In the genomic region with DNA sequence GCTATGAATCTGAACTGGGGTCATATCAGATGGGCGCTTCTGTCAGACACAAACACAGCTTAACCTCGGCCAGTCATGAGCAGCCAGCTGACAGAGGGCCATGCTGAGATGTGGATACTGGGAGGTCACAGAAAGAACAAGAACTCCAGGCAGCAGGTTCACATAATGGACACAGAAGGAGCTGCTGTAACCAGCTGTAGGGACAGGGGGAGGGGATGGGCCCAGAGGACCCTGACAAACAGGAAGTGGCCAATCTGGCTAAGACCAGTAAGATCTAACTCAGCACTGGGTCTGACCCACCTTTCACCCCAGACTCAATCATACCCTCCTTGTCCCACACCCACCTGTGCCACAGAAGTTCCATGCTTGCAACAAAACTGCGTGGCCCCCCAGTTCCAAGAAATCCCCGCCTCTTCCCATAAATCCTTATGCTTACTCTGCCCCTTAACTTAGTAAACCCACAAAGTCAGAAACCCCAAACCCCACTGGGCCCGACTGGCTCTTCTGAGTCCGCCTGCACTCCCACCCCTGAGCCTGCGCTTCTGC, we compare ENCODE assay signal across 1 cellular context.
TF ChIP-seq lines count a peak whose summit lies in the region.

No MANE protein-coding gene starts in this region.

TF ChIP-seq in GM23338, 12 proteins besides CTCF, POLR2A, EP300 and RAD21 (continued from another document):
- TF ChIP-seq ZNF331 (CRISPR knock-in tag; IDR thresholded peaks at IDR 0.05; ENCODE audit: low read depth) (no peak), JUNB (IDR thresholded peaks at IDR 0.05; ENCODE audit: unreplicated experiment) (no peak), EZH2 (IDR thresholded peaks at IDR 0.05; ENCODE audit: low read depth, unreplicated experiment) (no peak), EZH2phosphoT487 (IDR thresholded peaks at IDR 0.05; ENCODE audit: unreplicated experiment) (no peak), CREB1 (CRISPR knock-in tag; IDR thresholded peaks at IDR 0.05; ENCODE audit: low read depth) (no peak), NANOG (IDR thresholded peaks at IDR 0.05; ENCODE audit: borderline replicate concordance) (no peak)
- TF ChIP-seq, protein P1, sequence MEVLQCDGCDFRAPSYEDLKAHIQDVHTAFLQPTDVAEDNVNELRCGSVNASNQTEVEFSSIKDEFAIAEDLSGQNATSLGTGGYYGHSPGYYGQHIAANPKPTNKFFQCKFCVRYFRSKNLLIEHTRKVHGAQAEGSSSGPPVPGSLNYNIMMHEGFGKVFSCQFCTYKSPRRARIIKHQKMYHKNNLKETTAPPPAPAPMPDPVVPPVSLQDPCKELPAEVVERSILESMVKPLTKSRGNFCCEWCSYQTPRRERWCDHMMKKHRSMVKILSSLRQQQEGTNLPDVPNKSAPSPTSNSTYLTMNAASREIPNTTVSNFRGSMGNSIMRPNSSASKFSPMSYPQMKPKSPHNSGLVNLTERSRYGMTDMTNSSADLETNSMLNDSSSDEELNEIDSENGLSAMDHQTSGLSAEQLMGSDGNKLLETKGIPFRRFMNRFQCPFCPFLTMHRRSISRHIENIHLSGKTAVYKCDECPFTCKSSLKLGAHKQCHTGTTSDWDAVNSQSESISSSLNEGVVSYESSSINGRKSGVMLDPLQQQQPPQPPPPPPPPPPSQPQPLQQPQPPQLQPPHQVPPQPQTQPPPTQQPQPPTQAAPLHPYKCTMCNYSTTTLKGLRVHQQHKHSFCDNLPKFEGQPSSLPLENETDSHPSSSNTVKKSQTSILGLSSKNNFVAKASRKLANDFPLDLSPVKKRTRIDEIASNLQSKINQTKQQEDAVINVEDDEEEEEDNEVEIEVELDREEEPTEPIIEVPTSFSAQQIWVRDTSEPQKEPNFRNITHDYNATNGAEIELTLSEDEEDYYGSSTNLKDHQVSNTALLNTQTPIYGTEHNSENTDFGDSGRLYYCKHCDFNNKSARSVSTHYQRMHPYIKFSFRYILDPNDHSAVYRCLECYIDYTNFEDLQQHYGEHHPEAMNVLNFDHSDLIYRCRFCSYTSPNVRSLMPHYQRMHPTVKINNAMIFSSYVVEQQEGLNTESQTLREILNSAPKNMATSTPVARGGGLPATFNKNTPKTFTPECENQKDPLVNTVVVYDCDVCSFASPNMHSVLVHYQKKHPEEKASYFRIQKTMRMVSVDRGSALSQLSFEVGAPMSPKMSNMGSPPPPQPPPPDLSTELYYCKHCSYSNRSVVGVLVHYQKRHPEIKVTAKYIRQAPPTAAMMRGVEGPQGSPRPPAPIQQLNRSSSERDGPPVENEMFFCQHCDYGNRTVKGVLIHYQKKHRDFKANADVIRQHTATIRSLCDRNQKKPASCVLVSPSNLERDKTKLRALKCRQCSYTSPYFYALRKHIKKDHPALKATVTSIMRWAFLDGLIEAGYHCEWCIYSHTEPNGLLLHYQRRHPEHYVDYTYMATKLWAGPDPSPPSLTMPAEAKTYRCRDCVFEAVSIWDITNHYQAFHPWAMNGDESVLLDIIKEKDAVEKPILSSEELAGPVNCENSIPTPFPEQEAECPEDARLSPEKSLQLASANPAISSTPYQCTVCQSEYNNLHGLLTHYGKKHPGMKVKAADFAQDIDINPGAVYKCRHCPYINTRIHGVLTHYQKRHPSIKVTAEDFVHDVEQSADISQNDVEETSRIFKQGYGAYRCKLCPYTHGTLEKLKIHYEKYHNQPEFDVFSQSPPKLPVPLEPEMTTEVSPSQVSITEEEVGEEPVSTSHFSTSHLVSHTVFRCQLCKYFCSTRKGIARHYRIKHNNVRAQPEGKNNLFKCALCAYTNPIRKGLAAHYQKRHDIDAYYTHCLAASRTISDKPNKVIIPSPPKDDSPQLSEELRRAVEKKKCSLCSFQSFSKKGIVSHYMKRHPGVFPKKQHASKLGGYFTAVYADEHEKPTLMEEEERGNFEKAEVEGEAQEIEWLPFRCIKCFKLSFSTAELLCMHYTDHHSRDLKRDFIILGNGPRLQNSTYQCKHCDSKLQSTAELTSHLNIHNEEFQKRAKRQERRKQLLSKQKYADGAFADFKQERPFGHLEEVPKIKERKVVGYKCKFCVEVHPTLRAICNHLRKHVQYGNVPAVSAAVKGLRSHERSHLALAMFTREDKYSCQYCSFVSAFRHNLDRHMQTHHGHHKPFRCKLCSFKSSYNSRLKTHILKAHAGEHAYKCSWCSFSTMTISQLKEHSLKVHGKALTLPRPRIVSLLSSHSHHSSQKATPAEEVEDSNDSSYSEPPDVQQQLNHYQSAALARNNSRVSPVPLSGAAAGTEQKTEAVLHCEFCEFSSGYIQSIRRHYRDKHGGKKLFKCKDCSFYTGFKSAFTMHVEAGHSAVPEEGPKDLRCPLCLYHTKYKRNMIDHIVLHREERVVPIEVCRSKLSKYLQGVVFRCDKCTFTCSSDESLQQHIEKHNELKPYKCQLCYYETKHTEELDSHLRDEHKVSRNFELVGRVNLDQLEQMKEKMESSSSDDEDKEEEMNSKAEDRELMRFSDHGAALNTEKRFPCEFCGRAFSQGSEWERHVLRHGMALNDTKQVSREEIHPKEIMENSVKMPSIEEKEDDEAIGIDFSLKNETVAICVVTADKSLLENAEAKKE (CRISPR knock-in tag; IDR thresholded peaks at IDR 0.05) = no peak
TF ChIP-seq in GM23338: peak in this region for 0.
